In the genomic region with DNA sequence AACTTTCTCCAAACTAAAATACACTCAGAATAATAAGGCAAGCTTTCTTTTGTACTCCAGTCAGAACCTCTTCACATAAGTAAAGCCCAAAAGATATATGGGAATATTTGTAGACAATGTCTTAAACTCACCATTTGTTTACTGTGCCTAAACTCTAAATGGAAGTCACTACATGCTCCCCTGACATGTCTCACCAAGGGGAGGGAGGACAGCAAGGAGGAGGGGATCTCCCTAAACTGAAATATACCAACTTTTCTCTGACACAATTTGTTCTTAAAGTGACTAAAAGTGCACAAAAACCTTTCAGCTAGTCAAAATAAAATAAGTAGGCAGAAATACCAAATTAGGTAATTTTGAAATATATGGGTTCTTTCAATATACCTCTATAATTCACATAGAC, we compare ENCODE assay signal across 15 cellular contexts. TPM values are rescaled to one million over a fixed set of nuclear protein-coding genes. Genes with fewer than 3 reads are reported as not detected.
DNase-seq lines count a peak whose midpoint lies in the region; ATAC-seq and TF ChIP-seq lines count a peak whose summit lies in the region.
"Had no signal": no experiment of that assay in that cellular context is flagged by ENCODE, and none has a peak within 500 bp of the region (broad histone marks: within the 10 kb centered on the region; RNA-seq: fewer than 3 reads in every experiment).

No MANE protein-coding gene starts in this region.

- no peak for TF ChIP-seq EP300 in stomach (IDR thresholded peaks at IDR 0.05)

- no peak for DNase-seq in activated CD4-positive, alpha-beta T cell treated with anti-CD3 and anti-CD28 coated beads, Interleukin-2, amount 10 ng/mL, durations not matched to agents 24 days and 14 days
- DNase-seq in activated CD4-positive, alpha-beta T cell treated with anti-CD3 and anti-CD28 coated beads, Interleukin-2, amount 50 U/mL, for 1 hour: no peak
- DNase-seq in effector memory CD8-positive, alpha-beta T cell: no peak
- DNase-seq in stomach (no peak), GM13976 (ENCODE audit: low spot score) (no peak)
- DNase-seq in stimulated activated CD4-positive, alpha-beta T cell treated with anti-CD3 and anti-CD28 coated beads, Interleukin-15, amount 100 ng/mL, for 24 hours: no peak
- DNase-seq: glutamatergic neuron, NCI-H69, right lobe of liver, SIG-M5, testis had no signal

- peaks cover 0 to 5% (median under 1%) of the 10 kb centered on the region in 4 donors for H3K4me1 ChIP-seq in stomach
- H3K4me1 ChIP-seq: A549, right lobe of liver, testis had no signal

- no peaks in the 10 kb centered on the region for H3K27me3 Mint-ChIP-seq in activated CD4-positive, alpha-beta T cell treated with anti-CD3 and anti-CD28 coated beads, Interleukin-2, amount 10 ng/mL, durations not matched to agents 24 days and 14 days
- no peaks in the 10 kb centered on the region for H3K27me3 Mint-ChIP-seq in T-helper 1 cell treated with Interleukin-12 subunit alpha and Interleukin-12 subunit beta and Interleukin-4 antibody, amounts not matched to agents 30 μg/mL and 1 μg/mL, for 36 hours (ENCODE audit: low read depth)
- H3K27me3 Mint-ChIP-seq in effector memory CD8-positive, alpha-beta T cell: no peaks in the 10 kb centered on the region

- peaks cover 0 to 19% (median 0%) of the 10 kb centered on the region in 3 donors for H3K27me3 ChIP-seq in stomach
- H3K27me3 ChIP-seq: right lobe of liver, testis had no signal

- H3K36me3 Mint-ChIP-seq in activated CD4-positive, alpha-beta T cell treated with anti-CD3 and anti-CD28 coated beads, Interleukin-2, amount 10 ng/mL, durations not matched to agents 24 days and 14 days (ENCODE audit: low read depth): peaks cover 32% of the 10 kb centered on the region
- H3K36me3 Mint-ChIP-seq in T-helper 1 cell treated with Interleukin-12 subunit alpha and Interleukin-12 subunit beta and Interleukin-4 antibody, amounts not matched to agents 30 μg/mL and 1 μg/mL, for 36 hours (ENCODE audit: low read depth): peaks cover 24% of the 10 kb centered on the region
- peaks cover 66% of the 10 kb centered on the region for H3K36me3 Mint-ChIP-seq in effector memory CD8-positive, alpha-beta T cell (ENCODE audit: insufficient read depth)

- intact Hi-C loops in activated CD4-positive, alpha-beta T cell treated with anti-CD3 and anti-CD28 coated beads, Interleukin-2, amount 10 ng/mL, durations not matched to agents 24 days and 14 days (cut with micrococcal nuclease): no loop called here
- intact Hi-C loops in stomach (cut with DNase I; ENCODE audit: low total_unique reads): no loop called here

- peak overlapping the region; percentile 42 for H3K27ac Mint-ChIP-seq in activated CD4-positive, alpha-beta T cell treated with anti-CD3 and anti-CD28 coated beads, Interleukin-2, amount 10 ng/mL, durations not matched to agents 24 days and 14 days
- peak overlapping the region; percentile 43 for H3K27ac Mint-ChIP-seq in T-helper 1 cell treated with Interleukin-12 subunit alpha and Interleukin-12 subunit beta and Interleukin-4 antibody, amounts not matched to agents 30 μg/mL and 1 μg/mL, for 36 hours
- peak overlapping the region; percentile 88 to 97 for H3K27ac Mint-ChIP-seq in effector memory CD8-positive, alpha-beta T cell

- H3K4me1 Mint-ChIP-seq in activated CD4-positive, alpha-beta T cell treated with anti-CD3 and anti-CD28 coated beads, Interleukin-2, amount 10 ng/mL, durations not matched to agents 24 days and 14 days: peaks cover 55% of the 10 kb centered on the region
- peaks cover 56% of the 10 kb centered on the region for H3K4me1 Mint-ChIP-seq in T-helper 1 cell treated with Interleukin-12 subunit alpha and Interleukin-12 subunit beta and Interleukin-4 antibody, amounts not matched to agents 30 μg/mL and 1 μg/mL, for 36 hours (ENCODE audit: low read depth)
- peaks cover 54 to 68% of the 10 kb centered on the region in 2 donors for H3K4me1 Mint-ChIP-seq in effector memory CD8-positive, alpha-beta T cell (ENCODE audit: low read depth in 2 of 2)

- peak overlapping the region in 3 of 4 donors; percentile 1 to 20 (median 2) for H3K4me3 ChIP-seq in stomach
- H3K4me3 ChIP-seq: A549, testis had no signal

- peak overlapping the region; percentile 64 for H3K4me3 Mint-ChIP-seq in activated CD4-positive, alpha-beta T cell treated with anti-CD3 and anti-CD28 coated beads, Interleukin-2, amount 10 ng/mL, durations not matched to agents 24 days and 14 days
- H3K4me3 Mint-ChIP-seq in T-helper 1 cell treated with Interleukin-12 subunit alpha and Interleukin-12 subunit beta and Interleukin-4 antibody, amounts not matched to agents 30 μg/mL and 1 μg/mL, for 36 hours: peak overlapping the region; percentile 87
- peak overlapping the region; percentile 92 for H3K4me3 Mint-ChIP-seq in effector memory CD8-positive, alpha-beta T cell

- H3K9me3 ChIP-seq in stomach: no peaks in the 10 kb centered on the region
- H3K9me3 ChIP-seq: A549, right lobe of liver, testis had no signal

- in situ Hi-C loops in GM13976 (cut with MboI; ENCODE audit: low sequenced_read_pairs, unreplicated experiment): loop anchor here (5.0 kb wide), 1 partner anchor 86 kb away; a partner anchor contains a TSS

- peak overlapping the region in 4 of 5 donors; percentile 53 to 76 (median 62) for H3K27ac ChIP-seq in stomach
- H3K27ac ChIP-seq: A549, right lobe of liver, testis had no signal

- peak; percentile 21 for ATAC-seq in effector memory CD8-positive, alpha-beta T cell (replicated peaks)
- ATAC-seq in HG02938 (IDR thresholded peaks at IDR 0.05; ENCODE audit: unreplicated experiment): no peak
- ATAC-seq: A549, right lobe of liver had no signal

- no peak for TF ChIP-seq CTCF in stomach (IDR thresholded peaks at IDR 0.05)
- no peak for TF ChIP-seq CTCF in GM13976 (IDR thresholded peaks at IDR 0.05; ENCODE audit: borderline replicate concordance, control extremely low read depth, extremely low read depth, insufficient read depth, missing control alignments)

- no peaks in the 10 kb centered on the region for H3K9me3 Mint-ChIP-seq in activated CD4-positive, alpha-beta T cell treated with anti-CD3 and anti-CD28 coated beads, Interleukin-2, amount 10 ng/mL, durations not matched to agents 24 days and 14 days
- H3K9me3 Mint-ChIP-seq in T-helper 1 cell treated with Interleukin-12 subunit alpha and Interleukin-12 subunit beta and Interleukin-4 antibody, amounts not matched to agents 30 μg/mL and 1 μg/mL, for 36 hours: no peaks in the 10 kb centered on the region
- H3K9me3 Mint-ChIP-seq in effector memory CD8-positive, alpha-beta T cell: no peaks in the 10 kb centered on the region

- no peak for TF ChIP-seq POLR2A in stomach (IDR thresholded peaks at IDR 0.05)

- no peaks in the 10 kb centered on the region for H3K36me3 ChIP-seq in stomach
- H3K36me3 ChIP-seq: right lobe of liver had no signal

RNA-seq across cellular contexts. Expression of a gene that starts 38.5 kb away (rescaled TPM):
- 0.30 TPM in 1 of 2 replicates, not detected in the other for total RNA-seq in activated CD4-positive, alpha-beta T cell treated with anti-CD3 and anti-CD28 coated beads, Interleukin-2, amount 10 ng/mL, durations not matched to agents 24 days and 14 days
- total RNA-seq in stomach: 10 to 100 TPM in 3 of 5 donors, 1 to 10 TPM in 2; 2.3 to 43.9 (median 31.2) TPM
- 10 to 100 TPM in 2 of 3 donors, 1 to 10 TPM in 1; 9.5 to 34.7 (median 14.7) TPM for polyA plus RNA-seq in stomach
- polyA plus RNA-seq: neural cell had no signal

RNA-seq across cellular contexts. Expression of a gene that starts 45.9 kb away (rescaled TPM):
- total RNA-seq in activated CD4-positive, alpha-beta T cell treated with anti-CD3 and anti-CD28 coated beads, Interleukin-2, amount 10 ng/mL, durations not matched to agents 24 days and 14 days: 29.8 and 33.4 TPM in 2 replicates
- total RNA-seq in stomach: 100 to 1,000 TPM in 2 of 5 donors, 10 to 100 TPM in 2, 1 to 10 TPM in 1; 9.3 to 312 (median 25.9) TPM
- 100 to 1,000 TPM; 106 to 134 (median 132) TPM for polyA plus RNA-seq in stomach

Comparison
In these comparisons a context has a peak if more than half of its experiments do, and no peak if none do; other contexts are left out.
1. H3K27ac Mint-ChIP-seq: peak in every context shown above with its lines; median percentile 92 in effector memory CD8-positive, alpha-beta T cell; 43 in T-helper 1 cell treated with Interleukin-12 subunit alpha and Interleukin-12 subunit beta and Interleukin-4 antibody, amounts not matched to agents 30 μg/mL and 1 μg/mL, for 36 hours; 42 in activated CD4-positive, alpha-beta T cell treated with anti-CD3 and anti-CD28 coated beads, Interleukin-2, amount 10 ng/mL, durations not matched to agents 24 days and 14 days.